27 cellular contexts compared by ENCODE assay signal in the genomic region with DNA sequence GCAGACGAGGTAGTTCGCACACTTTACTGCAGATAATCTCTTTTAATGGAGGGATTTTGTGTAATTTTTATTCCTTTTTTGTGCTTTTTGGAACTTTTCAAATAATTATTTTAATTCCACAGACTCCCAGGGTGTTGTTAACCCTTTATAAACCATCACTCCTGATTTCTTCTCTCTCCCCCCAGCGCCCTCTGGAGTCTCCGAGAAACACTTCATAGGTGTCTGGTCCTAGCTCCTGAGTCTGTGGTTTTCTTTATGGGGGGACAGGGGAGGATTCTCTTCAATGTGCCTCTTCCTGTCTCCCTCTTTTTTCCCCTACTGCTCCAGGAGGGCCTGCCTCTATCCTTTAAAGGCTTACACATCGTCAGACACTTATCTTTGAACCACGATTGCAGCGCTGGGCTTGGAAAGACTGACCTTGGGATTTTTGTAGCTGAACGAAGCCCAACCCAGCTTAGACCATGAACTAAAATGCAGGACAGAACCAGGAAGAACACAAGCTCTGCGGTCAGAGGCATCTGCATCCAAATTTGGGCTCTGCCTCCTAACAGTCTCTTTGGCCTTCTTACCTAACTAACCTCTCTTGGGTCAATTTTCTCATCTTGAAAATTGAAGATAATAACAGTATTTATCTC. TPM values are rescaled to one million over a fixed set of nuclear protein-coding genes. Genes with fewer than 3 reads are reported as not detected.
DNase-seq lines count a peak whose midpoint lies in the region; ATAC-seq and TF ChIP-seq lines count a peak whose summit lies in the region.
"Had no signal": no experiment of that assay in that cellular context is flagged by ENCODE, and none has a peak within 500 bp of the region (broad histone marks: within the 10 kb centered on the region; RNA-seq: fewer than 3 reads in every experiment).

No MANE protein-coding gene starts in this region.

- intact Hi-C loops in left cardiac atrium (cut with DNase I) (loop anchor here in 1 of 2 donors (10.0 kb wide), 1 partner anchor 76 kb away; no protein-coding TSS in a partner anchor), cardiac septum (cut with DNase I) (no loop called here), testis (cut with DNase I; ENCODE audit: low total_unique reads) (no loop called here)

- no peaks in the 10 kb centered on the region for H3K9me2 ChIP-seq in hepatocyte (replicated peaks; ENCODE audit: insufficient read depth)

- in situ Hi-C loops in astrocyte of the cerebellum (cut with HindIII; ENCODE audit: low sequenced_read_pairs): loop anchor here (5.0 kb wide), 1 partner anchor 37 kb away; no protein-coding TSS in a partner anchor

- H2AFZ ChIP-seq in hepatocyte: no peak overlapping the region

- peak; percentile 28 to 45 for ATAC-seq in left cardiac atrium
- ATAC-seq: Right ventricle myocardium inferior, upper lobe of right lung had no signal

- H3K27me3 ChIP-seq in hepatocyte: no peaks in the 10 kb centered on the region
- H3K27me3 ChIP-seq in testis: no peaks in the 10 kb centered on the region
- H3K27me3 ChIP-seq: adrenal gland, dorsolateral prefrontal cortex, upper lobe of right lung had no signal

- no peak overlapping the region for H3K27ac ChIP-seq in hepatocyte
- peak overlapping the region in 1 of 2 donors; percentile 77 for H3K27ac ChIP-seq in testis
- H3K27ac ChIP-seq: dorsolateral prefrontal cortex, epithelial cell of prostate, upper lobe of right lung had no signal

- H3K4me1 ChIP-seq in hepatocyte (ENCODE audit: insufficient read depth) (peaks cover 18% of the 10 kb centered on the region), testis (peaks cover 14% of the 10 kb centered on the region)
- H3K4me1 ChIP-seq: upper lobe of right lung had no signal

- H4K20me1 ChIP-seq in hepatocyte (ENCODE audit: insufficient read depth, poor library complexity, severe bottlenecking): no peaks in the 10 kb centered on the region

- H3K4me2 ChIP-seq in hepatocyte: no peak overlapping the region

- 44% methylated on average over 9 of the region's 9 CpGs for WGBS in hepatocyte (ENCODE audit: low lambda C conversion rate, missing lambda C conversion rate)
- 44 to 45% methylated on average over 9 of the region's 9 CpGs for WGBS in testis, 2 donors

- TF ChIP-seq CTCF in astrocyte of the cerebellum (IDR thresholded peaks at IDR 0.05; ENCODE audit: low read depth, low read length, missing control alignments) (peak; percentile 18), hepatocyte (IDR thresholded peaks at IDR 0.05; ENCODE audit: poor library complexity) (peak; percentile 20), testis (IDR thresholded peaks at IDR 0.05) (no peak)

- H3K4me3 ChIP-seq in astrocyte of the cerebellum (ENCODE audit: low read depth, low read length) (no peak overlapping the region), hepatocyte (no peak overlapping the region), testis (no peak overlapping the region)
- H3K4me3 ChIP-seq: adrenal gland, dorsolateral prefrontal cortex, upper lobe of right lung had no signal

- H3K36me3 ChIP-seq in hepatocyte (replicated peaks; ENCODE audit: insufficient read depth, low read depth) (no peaks in the 10 kb centered on the region), testis (ENCODE audit: low read depth, missing control alignments) (no peaks in the 10 kb centered on the region)
- H3K36me3 ChIP-seq: adrenal gland, upper lobe of right lung had no signal

- no peak for TF ChIP-seq POLR2A in testis (IDR thresholded peaks at IDR 0.05)

- H3K79me2 ChIP-seq in hepatocyte: no peaks in the 10 kb centered on the region

- DNase-seq in left cardiac atrium: no peak
- no peak for DNase-seq in cardiac septum (ENCODE audit: low spot score)
- DNase-seq in astrocyte of the cerebellum (ENCODE audit: low read depth): no peak
- no peak for DNase-seq in hepatocyte (ENCODE audit: low spot score)
- DNase-seq in testis: peak; percentile 69
- DNase-seq in DMS53 treated with DMSO at 0.1 percent for 48 hours (lab: John Stamatoyannopoulos, UW; ENCODE audit: unreplicated experiment): no peak
- no peak for DNase-seq in SW 1271 (lab: John Stamatoyannopoulos, UW)
- DNase-seq in ecto neural progenitor cell (ENCODE audit: low spot score): no peak
- DNase-seq: activated CD8-positive, alpha-beta memory T cell treated with anti-CD3 and anti-CD28 coated beads for 24 hours; activated naive CD4-positive, alpha-beta T cell; activated T-cell treated with anti-CD3 and anti-CD28 coated beads, Interleukin-2, amount 50 U/mL, for 24 hours; C1 segment of cervical spinal cord; dorsolateral prefrontal cortex; foreskin melanocyte; KBM-7; kidney; mammary epithelial cell; NCI-H1436 treated with DMSO at 0.1 percent for 48 hours; NCI-H526 treated with DMSO at 0.1 percent for 48 hours; nucleus accumbens; retina; T-helper 1 cell; upper lobe of right lung had no signal

- no peaks in the 10 kb centered on the region for H3K9me3 ChIP-seq in hepatocyte (ENCODE audit: low read depth)
- H3K9me3 ChIP-seq in testis: no peaks in the 10 kb centered on the region
- H3K9me3 ChIP-seq: adrenal gland, upper lobe of right lung had no signal

RNA-seq across cellular contexts. Expression of gene PKDCC, which starts 7.1 kb away (rescaled TPM):
- total RNA-seq in left cardiac atrium: 100 to 1,000 TPM; 138 to 209 TPM
- 74.7 TPM for total RNA-seq in cardiac septum
- 278 and 339 TPM in 2 replicates for total RNA-seq in hepatocyte
- polyA plus RNA-seq in hepatocyte: 270 and 281 TPM in 2 replicates
- 100 to 1,000 TPM in 1 of 2 donors, 10 to 100 TPM in 1; 86.0 to 122 TPM for total RNA-seq in testis
- 121 TPM for polyA plus RNA-seq in testis (ENCODE audit: insufficient read depth, low read depth, low replicate concordance)
- total RNA-seq: OCI-LY7 had no signal
- polyA plus RNA-seq: mammary epithelial cell had no signal

Comparison
In these comparisons a context has a peak if more than half of its experiments do, and no peak if none do; other contexts are left out.
1. CTCF ChIP-seq: peak in astrocyte of the cerebellum (single experiment) and hepatocyte (single experiment); none in testis (0 of 3).